ENCODE assay signal across 22 cellular contexts in the genomic region with DNA sequence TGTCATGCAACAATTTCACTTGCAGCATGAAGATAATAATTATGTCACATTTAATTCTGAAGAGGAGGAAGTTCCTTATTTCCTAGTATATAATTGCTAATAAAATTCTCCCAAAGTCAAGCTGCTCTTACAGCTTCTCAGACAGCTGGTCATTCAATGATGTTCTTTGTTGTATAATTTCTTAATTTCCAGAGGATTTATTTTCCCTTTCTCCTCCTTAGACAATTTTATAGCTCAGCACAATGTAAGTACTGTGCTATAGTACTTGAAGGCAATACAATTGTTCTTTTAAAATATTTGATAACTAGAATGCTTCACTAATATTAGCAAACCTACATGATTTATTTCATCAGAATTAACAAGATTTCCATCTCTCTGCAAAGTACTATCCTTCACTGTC.
"Had no signal": no experiment of that assay in that cellular context is flagged by ENCODE, and none has a peak within 500 bp of the region (broad histone marks: within the 10 kb centered on the region; RNA-seq: fewer than 3 reads in every experiment).

No MANE protein-coding gene starts in this region.

- H3K27ac Mint-ChIP-seq: activated B cell treated with CpG ODN at 0.5 μM for 24 hours; activated CD4-positive, alpha-beta T cell treated with anti-CD3 and anti-CD28 coated beads, Interleukin-2, amount 10 ng/mL, durations not matched to agents 24 days and 14 days; activated CD8-positive, alpha-beta memory T cell treated with anti-CD3 and anti-CD28 coated beads, Interleukin-2, amount 10 ng/mL, durations not matched to agents 7 days and 5 days; activated naive CD4-positive, alpha-beta T cell treated with anti-CD3 and anti-CD28 coated beads for 36 hours; activated naive CD8-positive, alpha-beta T cell; activated T-cell treated with anti-CD3 and anti-CD28 coated beads, Interleukin-2, amount 50 U/mL, for 24 hours; activated T-helper 17 cell treated with anti-CD3 and anti-CD28 coated beads, Interleukin-2, amount 50 U/mL, for 72 hours; T-helper 1 cell treated with Interleukin-12 subunit alpha and Interleukin-12 subunit beta and Interleukin-4 antibody, amounts not matched to agents 30 μg/mL and 1 μg/mL, for 36 hours had no signal

- H3K4me3 Mint-ChIP-seq: activated B cell treated with CpG ODN at 0.5 μM for 24 hours; activated CD4-positive, alpha-beta T cell treated with anti-CD3 and anti-CD28 coated beads, Interleukin-2, amount 10 ng/mL, durations not matched to agents 24 days and 14 days; activated CD8-positive, alpha-beta memory T cell treated with anti-CD3 and anti-CD28 coated beads, Interleukin-2, amount 10 ng/mL, durations not matched to agents 7 days and 5 days; activated naive CD4-positive, alpha-beta T cell treated with anti-CD3 and anti-CD28 coated beads for 36 hours; activated naive CD8-positive, alpha-beta T cell; activated T-cell treated with anti-CD3 and anti-CD28 coated beads, Interleukin-2, amount 50 U/mL, for 24 hours; activated T-helper 17 cell treated with anti-CD3 and anti-CD28 coated beads, Interleukin-2, amount 50 U/mL, for 72 hours; brain; T-helper 1 cell treated with Interleukin-12 subunit alpha and Interleukin-12 subunit beta and Interleukin-4 antibody, amounts not matched to agents 30 μg/mL and 1 μg/mL, for 36 hours had no signal

- H3K4me1 Mint-ChIP-seq: activated CD4-positive, alpha-beta T cell treated with anti-CD3 and anti-CD28 coated beads, Interleukin-2, amount 10 ng/mL, durations not matched to agents 24 days and 14 days; activated CD8-positive, alpha-beta memory T cell treated with anti-CD3 and anti-CD28 coated beads, Interleukin-2, amount 10 ng/mL, durations not matched to agents 7 days and 5 days had no signal

- H3K27me3 Mint-ChIP-seq: activated B cell treated with CpG ODN at 0.5 μM for 24 hours; activated CD4-positive, alpha-beta T cell treated with anti-CD3 and anti-CD28 coated beads, Interleukin-2, amount 10 ng/mL, durations not matched to agents 24 days and 14 days; activated CD8-positive, alpha-beta memory T cell treated with anti-CD3 and anti-CD28 coated beads, Interleukin-2, amount 10 ng/mL, durations not matched to agents 7 days and 5 days; activated naive CD8-positive, alpha-beta T cell; activated T-cell treated with anti-CD3 and anti-CD28 coated beads, Interleukin-2, amount 50 U/mL, for 24 hours; activated T-helper 17 cell treated with anti-CD3 and anti-CD28 coated beads, Interleukin-2, amount 50 U/mL, for 72 hours; brain had no signal

- H3K9me3 Mint-ChIP-seq: activated B cell treated with CpG ODN at 0.5 μM for 24 hours; activated naive CD4-positive, alpha-beta T cell treated with anti-CD3 and anti-CD28 coated beads for 36 hours; T-helper 1 cell treated with Interleukin-12 subunit alpha and Interleukin-12 subunit beta and Interleukin-4 antibody, amounts not matched to agents 30 μg/mL and 1 μg/mL, for 36 hours had no signal

- DNase-seq: activated B cell treated with CpG ODN at 0.5 μM for 24 hours; activated CD4-positive, alpha-beta T cell treated with anti-CD3 and anti-CD28 coated beads for 1 hour; activated CD4-positive, alpha-beta T cell treated with anti-CD3 and anti-CD28 coated beads, Interleukin-2, amount 10 ng/mL, durations not matched to agents 24 days and 14 days; activated CD4-positive, alpha-beta T cell treated with anti-CD3 and anti-CD28 coated beads, Interleukin-2, amount 50 U/mL, for 48 hours; activated CD8-positive, alpha-beta memory T cell treated with anti-CD3 and anti-CD28 coated beads, Interleukin-2, amount 10 ng/mL, durations not matched to agents 7 days and 5 days; activated gamma-delta T cell; activated naive CD4-positive, alpha-beta T cell treated with anti-CD3 and anti-CD28 coated beads for 36 hours; activated T-cell treated with anti-CD3 and anti-CD28 coated beads, Interleukin-2, amount 50 U/mL, for 24 hours; amygdala; Karpas-422; MM.1S; NCI-H1930; NCI-H2171; NCI-H226; NCI-H526; NCI-H82; SHP77; T-helper 9 cell had no signal

- ATAC-seq: activated CD8-positive, alpha-beta memory T cell treated with anti-CD3 and anti-CD28 coated beads, Interleukin-2, amount 10 ng/mL, durations not matched to agents 7 days and 5 days; activated T-helper 17 cell treated with anti-CD3 and anti-CD28 coated beads, Interleukin-2, amount 50 U/mL, for 72 hours had no signal
